ENCODE assay signal across 20 cellular contexts in the genomic region with DNA sequence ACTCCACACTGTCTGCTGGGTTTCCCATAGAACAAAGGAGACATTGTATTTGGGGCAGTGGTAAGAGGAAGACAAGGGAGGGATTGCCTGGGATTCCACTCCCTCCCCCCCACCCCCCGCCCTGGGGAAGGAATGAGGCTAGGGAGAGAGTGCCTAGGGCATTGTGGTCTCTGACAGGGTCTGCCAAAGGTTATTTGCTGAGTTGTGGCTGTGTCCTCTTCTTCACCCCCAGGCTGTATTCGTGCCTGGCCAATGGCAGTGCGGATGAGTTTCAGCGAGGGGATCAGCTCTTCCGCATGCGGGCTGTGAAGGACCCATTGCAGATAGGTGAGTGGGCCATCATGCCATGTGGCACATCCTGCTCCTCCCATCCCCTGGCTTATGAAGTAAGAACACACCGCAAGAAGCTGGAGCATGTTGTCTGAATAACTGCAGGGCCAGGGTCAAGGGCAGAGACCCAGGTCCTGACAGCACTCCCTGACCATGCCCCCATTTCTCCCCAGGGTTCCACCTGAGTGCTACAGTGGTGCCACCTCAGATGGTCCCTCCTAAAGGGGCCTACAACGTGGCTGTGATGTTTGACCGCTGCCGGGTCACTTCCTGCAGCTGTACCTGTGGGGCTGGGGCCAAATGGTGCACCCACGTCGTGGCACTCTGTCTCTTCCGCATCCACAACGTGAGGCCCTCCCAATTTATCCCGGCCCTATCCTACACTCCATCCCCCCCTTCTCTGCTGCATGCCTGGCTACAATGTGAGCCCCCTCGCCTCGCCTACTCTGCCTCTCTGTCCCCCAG.
"Had no signal": no experiment of that assay in that cellular context is flagged by ENCODE, and none has a peak within 500 bp of the region (broad histone marks: within the 10 kb centered on the region; RNA-seq: fewer than 3 reads in every experiment).

No MANE protein-coding gene starts in this region.

- H3K9me3 Mint-ChIP-seq: activated CD4-positive, alpha-beta T cell treated with anti-CD3 and anti-CD28 coated beads, Interleukin-2, amount 10 ng/mL, durations not matched to agents 24 days and 14 days; activated naive CD8-positive, alpha-beta T cell treated with anti-CD3 and anti-CD28 coated beads, Interleukin-2, amount 10 ng/mL, durations not matched to agents 7 days and 5 days had no signal

- DNase-seq: activated CD4-positive, alpha-beta T cell treated with anti-CD3 and anti-CD28 coated beads, Interleukin-2, amount 10 ng/mL, durations not matched to agents 24 days and 14 days; activated CD4-positive, CD25-positive, alpha-beta regulatory T cell; activated CD8-positive, alpha-beta memory T cell treated with anti-CD3 and anti-CD28 coated beads, Interleukin-2, amount 50 U/mL, for 4 hours; activated CD8-positive, alpha-beta T cell treated with anti-CD3 and anti-CD28 coated beads, Interleukin-2, amount 10 ng/mL, durations not matched to agents 7 days and 5 days; activated naive CD4-positive, alpha-beta T cell; activated naive CD8-positive, alpha-beta T cell treated with anti-CD3 and anti-CD28 coated beads, Interleukin-2, amount 10 ng/mL, durations not matched to agents 7 days and 5 days; brain microvascular endothelial cell; effector CD8-positive, alpha-beta T cell; foreskin keratinocyte; naive thymus-derived CD4-positive, alpha-beta T cell; occipital lobe; right cardiac atrium; stimulated activated CD4-positive, alpha-beta T cell treated with anti-CD3 and anti-CD28 coated beads, Interleukin-4, amount 100 ng/mL, for 4 hours; stimulated activated CD8-positive, alpha-beta memory T cell treated with anti-CD3 and anti-CD28 coated beads, Interleukin-4, amount 100 ng/mL, for 48 hours; stimulated activated naive CD8-positive, alpha-beta T cell treated with anti-CD3 and anti-CD28 coated beads, Interleukin-15, Interleukin-2, amounts not matched to agents 100 U/mL and 50 U/mL, for 24 hours; SW 1271; transverse colon had no signal

- H3K4me2 ChIP-seq: smooth muscle cell had no signal

- H3K9me3 ChIP-seq: prostate gland, transverse colon had no signal

- H3K27me3 Mint-ChIP-seq: activated CD4-positive, alpha-beta T cell treated with anti-CD3 and anti-CD28 coated beads, Interleukin-2, amount 10 ng/mL, durations not matched to agents 24 days and 14 days; activated naive CD8-positive, alpha-beta T cell treated with anti-CD3 and anti-CD28 coated beads, Interleukin-2, amount 10 ng/mL, durations not matched to agents 7 days and 5 days; naive thymus-derived CD4-positive, alpha-beta T cell had no signal

- H3K4me1 ChIP-seq: foreskin keratinocyte had no signal

- H3K4me3 ChIP-seq: prostate gland, smooth muscle cell, transverse colon had no signal

- H3K27ac ChIP-seq: brain microvascular endothelial cell, foreskin keratinocyte, prostate gland, transverse colon had no signal

- H3K27ac Mint-ChIP-seq: activated CD4-positive, alpha-beta T cell treated with anti-CD3 and anti-CD28 coated beads, Interleukin-2, amount 10 ng/mL, durations not matched to agents 24 days and 14 days; activated CD8-positive, alpha-beta T cell treated with anti-CD3 and anti-CD28 coated beads, Interleukin-2, amount 10 ng/mL, durations not matched to agents 7 days and 5 days; activated naive CD8-positive, alpha-beta T cell treated with anti-CD3 and anti-CD28 coated beads, Interleukin-2, amount 10 ng/mL, durations not matched to agents 7 days and 5 days; naive thymus-derived CD4-positive, alpha-beta T cell had no signal

- H3K4me3 Mint-ChIP-seq: activated CD4-positive, alpha-beta T cell treated with anti-CD3 and anti-CD28 coated beads, Interleukin-2, amount 10 ng/mL, durations not matched to agents 24 days and 14 days; activated CD8-positive, alpha-beta T cell treated with anti-CD3 and anti-CD28 coated beads, Interleukin-2, amount 10 ng/mL, durations not matched to agents 7 days and 5 days; activated naive CD8-positive, alpha-beta T cell treated with anti-CD3 and anti-CD28 coated beads, Interleukin-2, amount 10 ng/mL, durations not matched to agents 7 days and 5 days had no signal

- ATAC-seq: activated CD8-positive, alpha-beta T cell treated with anti-CD3 and anti-CD28 coated beads, Interleukin-2, amount 10 ng/mL, durations not matched to agents 7 days and 5 days; foreskin keratinocyte; left lobe of liver; naive thymus-derived CD4-positive, alpha-beta T cell; right cardiac atrium; stimulated activated naive CD8-positive, alpha-beta T cell treated with anti-CD3 and anti-CD28 coated beads, Interleukin-15, Interleukin-2, amounts not matched to agents 100 U/mL and 50 U/mL, for 24 hours had no signal

- H3K27me3 ChIP-seq: brain microvascular endothelial cell, foreskin keratinocyte, transverse colon had no signal
